ENCODE assay signal across 13 cellular contexts in the genomic region with DNA sequence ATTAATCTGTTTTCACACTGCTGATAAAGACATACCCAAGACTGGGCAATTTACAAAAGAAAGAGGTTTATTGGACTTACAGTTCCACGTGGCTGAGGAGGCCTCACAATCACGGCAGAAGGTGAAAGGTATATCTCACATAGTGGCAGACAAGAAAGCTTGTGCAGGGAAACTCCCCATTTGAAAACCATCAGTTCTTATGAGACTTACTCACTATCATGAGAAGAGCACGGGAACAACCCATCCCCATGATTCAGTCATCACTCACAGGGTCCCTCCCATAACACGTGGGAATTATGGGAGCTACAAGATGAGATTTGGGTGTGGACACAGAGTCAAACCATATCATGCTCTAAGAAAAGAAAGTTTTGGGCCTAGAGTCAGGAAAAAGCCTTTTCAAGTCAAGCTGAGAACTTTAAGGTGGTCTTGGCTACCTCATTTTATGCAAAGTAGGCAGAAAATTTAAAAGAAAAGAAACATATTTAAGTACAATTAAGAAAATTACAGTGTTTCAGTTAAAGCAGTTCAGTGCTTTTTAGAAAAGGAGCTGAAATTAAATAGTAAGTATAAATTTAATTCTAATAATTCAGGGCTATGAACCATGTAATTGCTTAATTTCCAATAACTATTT. TPM values are rescaled to one million over a fixed set of nuclear protein-coding genes. Genes with fewer than 3 reads are reported as not detected.
DNase-seq lines count a peak whose midpoint lies in the region; ATAC-seq and TF ChIP-seq lines count a peak whose summit lies in the region.
"Had no signal": no experiment of that assay in that cellular context is flagged by ENCODE, and none has a peak within 500 bp of the region (broad histone marks: within the 10 kb centered on the region; RNA-seq: fewer than 3 reads in every experiment).

No MANE protein-coding gene starts in this region.

- H3K27ac Mint-ChIP-seq in MCF 10A (ENCODE audit: low read depth, unreplicated experiment) (peak overlapping the region; percentile 98), type B pancreatic cell (no peak overlapping the region)

- peaks cover 23% of the 10 kb centered on the region for H3K4me1 Mint-ChIP-seq in MCF 10A (ENCODE audit: insufficient read depth, unreplicated experiment)
- peaks cover 19% of the 10 kb centered on the region for H3K4me1 Mint-ChIP-seq in type B pancreatic cell (ENCODE audit: unreplicated experiment)

- H3K4me3 ChIP-seq in breast epithelium (peak overlapping the region in 1 of 3 donors; percentile 76), RWPE2 (ENCODE audit: severe bottlenecking) (peak overlapping the region; percentile 47), fibroblast of pulmonary artery (replicated peaks; ENCODE audit: low read depth, low read length) (peak overlapping the region; percentile 66)
- H3K4me3 ChIP-seq in effector memory CD4-positive, alpha-beta T cell (ENCODE audit: insufficient read depth, low read depth, low read length, poor library complexity, severe bottlenecking) = no peak overlapping the region

- ATAC-seq in RWPE2 (ENCODE audit: low read depth) = peak; percentile 49
- ATAC-seq: lower lobe of right lung had no signal

- DNase-seq in MCF 10A (ENCODE audit: unreplicated experiment) (peak; percentile 86), breast epithelium (ENCODE audit: low spot score in 2 of 2) (no peak), RWPE2 (ENCODE audit: low spot score) (no peak), fibroblast of pulmonary artery (ENCODE audit: low read depth) (peak; percentile 69), type B pancreatic cell (ENCODE audit: extremely low spot score, unreplicated experiment) (no peak), activated gamma-delta T cell treated with Interleukin-2 at 50 U/mL for 16 hours (no peak), islet precursor cell (no peak)
- no peak for DNase-seq in effector memory CD4-positive, alpha-beta T cell
- DNase-seq: COR-L47; cortex of kidney; lower lobe of right lung; NCI-H748 treated with DMSO at 0.1 percent for 48 hours; stimulated activated CD4-positive, alpha-beta T cell treated with anti-CD3 and anti-CD28 coated beads, Interleukin-4, amount 100 ng/mL, for 4 hours had no signal

- intact Hi-C loops in MCF 10A (cut with micrococcal nuclease) (loop anchor here (5.0 kb wide), 4 partner anchors 59 to 506 kb away; a partner anchor contains a TSS), breast epithelium (cut with DNase I; ENCODE audit: low total_unique reads) (loop anchor here (5.0 kb wide), 1 partner anchor 451 kb away; no protein-coding TSS in a partner anchor)

- TF ChIP-seq POLR2A in breast epithelium (IDR thresholded peaks at IDR 0.05) = no peak

- no peaks in the 10 kb centered on the region for H3K27me3 Mint-ChIP-seq in MCF 10A (ENCODE audit: insufficient read depth, unreplicated experiment)
- H3K27me3 Mint-ChIP-seq in type B pancreatic cell = peaks cover 49% of the 10 kb centered on the region

- no peaks in the 10 kb centered on the region for H3K36me3 ChIP-seq in breast epithelium
- no peaks in the 10 kb centered on the region for H3K36me3 ChIP-seq in RWPE2 (ENCODE audit: low read depth)
- no peaks in the 10 kb centered on the region for H3K36me3 ChIP-seq in effector memory CD4-positive, alpha-beta T cell (ENCODE audit: control insufficient read depth, insufficient read depth, low read length)
- H3K36me3 ChIP-seq: lower lobe of right lung had no signal

- BruUV-seq in MCF 10A (replicated peaks; lab: Mats Ljungman, UMichigan) = no TSS peak

- H3K4me1 ChIP-seq in breast epithelium = no peaks in the 10 kb centered on the region
- H3K4me1 ChIP-seq in RWPE2 (ENCODE audit: insufficient read depth, poor library complexity, severe bottlenecking) = peaks cover 20% of the 10 kb centered on the region
- H3K4me1 ChIP-seq in effector memory CD4-positive, alpha-beta T cell (ENCODE audit: control insufficient read depth, insufficient read depth, low read length, poor library complexity, severe bottlenecking) = peaks cover 11% of the 10 kb centered on the region

- H3K4me3 Mint-ChIP-seq in MCF 10A (ENCODE audit: unreplicated experiment) (peak overlapping the region; percentile 94), type B pancreatic cell (peak overlapping the region; percentile 98)

- H3K9me3 ChIP-seq in breast epithelium (no peaks in the 10 kb centered on the region), RWPE2 (ENCODE audit: severe bottlenecking) (no peaks in the 10 kb centered on the region)
- no peaks in the 10 kb centered on the region for H3K9me3 ChIP-seq in effector memory CD4-positive, alpha-beta T cell (ENCODE audit: control insufficient read depth, low read length)
- H3K9me3 ChIP-seq: lower lobe of right lung had no signal

- peaks cover 13% of the 10 kb centered on the region for H3K36me3 Mint-ChIP-seq in MCF 10A (ENCODE audit: insufficient read depth, unreplicated experiment)
- no peaks in the 10 kb centered on the region for H3K36me3 Mint-ChIP-seq in type B pancreatic cell

- H3K27me3 ChIP-seq in breast epithelium = no peaks in the 10 kb centered on the region
- no peaks in the 10 kb centered on the region for H3K27me3 ChIP-seq in RWPE2 (ENCODE audit: insufficient read depth, poor library complexity, severe bottlenecking)
- no peaks in the 10 kb centered on the region for H3K27me3 ChIP-seq in effector memory CD4-positive, alpha-beta T cell (replicated peaks; ENCODE audit: control insufficient read depth, insufficient read depth, low read length, poor library complexity, severe bottlenecking)

- H3K27ac ChIP-seq in breast epithelium = peak overlapping the region in 1 of 2 donors; percentile 13
- peak overlapping the region; percentile 74 for H3K27ac ChIP-seq in RWPE2 (ENCODE audit: poor library complexity, severe bottlenecking)
- H3K27ac ChIP-seq in effector memory CD4-positive, alpha-beta T cell (ENCODE audit: insufficient read depth, low read length, poor library complexity, severe bottlenecking) = no peak overlapping the region
- H3K27ac ChIP-seq: lower lobe of right lung had no signal

- H3K9me3 Mint-ChIP-seq in MCF 10A (ENCODE audit: unreplicated experiment) (no peaks in the 10 kb centered on the region), type B pancreatic cell (no peaks in the 10 kb centered on the region)

- CTCF ChIA-PET in MCF 10A (lab: Yijun Ruan, JAX) = interaction anchor here (0.8 to 4.1 kb wide), 5 partner anchors 115 to 497 kb away, joined by 3 to 96 read pairs (median 13); a partner anchor contains a TSS

- POLR2A ChIA-PET in MCF 10A (lab: Yijun Ruan, JAX) = interaction anchor here (0.5 to 4.1 kb wide), 21 partner anchors 9 to 562 kb away, joined by 3 to 115 read pairs (median 4); a partner anchor contains a TSS

- TF ChIP-seq CTCF in MCF 10A (IDR thresholded peaks at IDR 0.05; ENCODE audit: unreplicated experiment) (no peak), breast epithelium (IDR thresholded peaks at IDR 0.05) (no peak), RWPE2 (IDR thresholded peaks at IDR 0.05; ENCODE audit: poor library complexity, severe bottlenecking) (no peak), fibroblast of pulmonary artery (IDR thresholded peaks at IDR 0.05; ENCODE audit: low read length, missing control alignments) (no peak), type B pancreatic cell (conservative IDR thresholded peaks at IDR 0.05) (no peak)

RNA-seq across cellular contexts. Expression of a gene that starts 24.9 kb away (rescaled TPM):
- 1.6 and 4.0 TPM in 2 replicates for total RNA-seq in MCF 10A (2022)
- 1 to 10 TPM in 2 of 3 donors, under 1 TPM in 1; 0.98 to 5.0 (median 2.6) TPM for total RNA-seq in breast epithelium
- total RNA-seq in type B pancreatic cell (ENCODE audit: low replicate concordance) = 3.7 and 9.4 TPM in 2 replicates

Comparison
In these comparisons a context has a peak if more than half of its experiments do, and no peak if none do; other contexts are left out.
1. DNase-seq: peak in MCF 10A (single experiment) and fibroblast of pulmonary artery (single experiment); none in breast epithelium (0 of 2), RWPE2 (single experiment), type B pancreatic cell (single experiment), effector memory CD4-positive, alpha-beta T cell (0 of 3), activated gamma-delta T cell treated with Interleukin-2 at 50 U/mL for 16 hours (single experiment) and islet precursor cell (single experiment).